In genomic region chr2:185174353-185174752, GRCh38 we compare ENCODE assay signal across 20 cellular contexts.
DNase-seq lines count a peak whose midpoint lies in the region; ATAC-seq, FAIRE-seq and TF ChIP-seq lines count a peak whose summit lies in the region.
"Had no signal": no experiment of that assay in that cellular context is flagged by ENCODE, and none has a peak within 500 bp of the region (broad histone marks: within the 10 kb centered on the region; RNA-seq: fewer than 3 reads in every experiment).

No MANE protein-coding gene starts in this region.

- no peaks in the 10 kb centered on the region for H3K4me1 ChIP-seq in IMR-90 (ENCODE audit: control insufficient read depth, insufficient read depth, low read length)
- H3K4me1 ChIP-seq in neuron (ENCODE audit: insufficient read depth, low read length) = no peaks in the 10 kb centered on the region
- H3K4me1 ChIP-seq in osteoblast (ENCODE audit: insufficient read depth, low read length) = no peaks in the 10 kb centered on the region
- H3K4me1 ChIP-seq: BLaER1, Caco-2 had no signal

- no peak for TF ChIP-seq CTCF in IMR-90 (conservative IDR thresholded peaks at IDR 0.05; ENCODE audit: low read depth, low read length)
- TF ChIP-seq CTCF in bronchial epithelial cell (IDR thresholded peaks at IDR 0.05; ENCODE audit: insufficient read depth, low read length, severe bottlenecking) = no peak
- TF ChIP-seq CTCF in osteoblast (IDR thresholded peaks at IDR 0.05; ENCODE audit: extremely low read depth, low read depth, low read length) = no peak

- no peak for DNase-seq in IMR-90
- DNase-seq in bronchial epithelial cell (ENCODE audit: low read depth) = peak; percentile 10
- DNase-seq in osteoblast (ENCODE audit: insufficient read length, low spot score, missing footprints) = no peak
- DNase-seq in stimulated activated CD8-positive, alpha-beta memory T cell treated with anti-CD3 and anti-CD28 coated beads, Interleukin-4, amount 100 ng/mL, for 48 hours = no peak
- DNase-seq: Caco-2; CD4-positive, CD25-positive, alpha-beta regulatory T cell; CD8-positive, alpha-beta T cell; DMS79; EL; GDM1; GOT3; H7; HCEC 1CT had no signal

- H2AFZ ChIP-seq in IMR-90 (replicated peaks; ENCODE audit: low read length, poor library complexity) = no peak overlapping the region
- H2AFZ ChIP-seq in neuron (ENCODE audit: low read depth, low read length) = peak overlapping the region; percentile 10
- H2AFZ ChIP-seq in osteoblast (ENCODE audit: low read length) = no peak overlapping the region

- in situ Hi-C loops in IMR-90 (cut with MboI; ENCODE audit: low sequenced_read_pairs) = no loop called here

- peaks cover 2% of the 10 kb centered on the region; the same call in 1 of the 2 replicates for H3K9me3 ChIP-seq in IMR-90 (ENCODE audit: control insufficient read depth, insufficient read depth, low read length)
- no peaks in the 10 kb centered on the region for H3K9me3 ChIP-seq in neuron (ENCODE audit: low read length)
- H3K9me3 ChIP-seq in osteoblast (ENCODE audit: low read depth, low read length) = no peaks in the 10 kb centered on the region
- H3K9me3 ChIP-seq: BLaER1, Caco-2 had no signal

- intact Hi-C loops in IMR-90 (cut with micrococcal nuclease) = no loop called here

- no peak for TF ChIP-seq POLR2A in IMR-90 (IDR thresholded peaks at IDR 0.05; ENCODE audit: low read depth, low read length)

- no peaks in the 10 kb centered on the region for H3K9me1 ChIP-seq in IMR-90 (ENCODE audit: insufficient read depth, low read length)

- no peak overlapping the region for H2BK15ac ChIP-seq in IMR-90 (ENCODE audit: low read depth, low read length)

- H3K4ac ChIP-seq in IMR-90 (ENCODE audit: low read depth, low read length) = no peak overlapping the region

- H3K27ac ChIP-seq in IMR-90 (ENCODE audit: insufficient read depth, low read length) = no peak overlapping the region
- H3K27ac ChIP-seq in osteoblast (ENCODE audit: low read depth, low read length) = no peak overlapping the region
- H3K27ac ChIP-seq: BLaER1, C4-2B had no signal

- no peak for TF ChIP-seq EP300 in Ishikawa (IDR thresholded peaks at IDR 0.05; ENCODE audit: borderline replicate concordance)

- H3K18ac ChIP-seq in IMR-90 (ENCODE audit: low read depth, low read length) = no peak overlapping the region

- no peak overlapping the region for H2BK20ac ChIP-seq in IMR-90 (ENCODE audit: low read depth, low read length)

- H2BK120ac ChIP-seq in IMR-90 (ENCODE audit: low read depth, low read length) = no peak overlapping the region

- no peak for TF ChIP-seq RAD21 in IMR-90 (IDR thresholded peaks at IDR 0.05; ENCODE audit: low read length)
- no peak for TF ChIP-seq RAD21 in Ishikawa (IDR thresholded peaks at IDR 0.05; ENCODE audit: low read depth)

- H2BK5ac ChIP-seq in IMR-90 (ENCODE audit: low read depth, low read length, poor library complexity, severe bottlenecking) = no peak overlapping the region

- no peaks in the 10 kb centered on the region for H3K79me2 ChIP-seq in osteoblast (ENCODE audit: insufficient read depth, low read length)

- dilution Hi-C loops in IMR-90 (cut with HindIII; ENCODE audit: low sequenced_read_pairs, unreplicated experiment) = no loop called here

- POLR2A ChIA-PET in IMR-90 (lab: Charles Lee; ENCODE audit: unreplicated experiment) = no interaction called here

- H2AK5ac ChIP-seq in IMR-90 (ENCODE audit: low read depth, low read length) = no peak overlapping the region

- H4K5ac ChIP-seq in IMR-90 (ENCODE audit: low read depth, low read length) = no peak overlapping the region

- H3K56ac ChIP-seq in IMR-90 (ENCODE audit: extremely low read depth, insufficient read depth, low read length) = no peak overlapping the region

- H3K14ac ChIP-seq in IMR-90 (replicated peaks; ENCODE audit: low read depth, low read length) = no peak overlapping the region

- no TSS peak for BruUV-seq in IMR-90 (replicated peaks; lab: Mats Ljungman, UMichigan)

- no peak overlapping the region for H3K9ac ChIP-seq in IMR-90 (ENCODE audit: low read depth, low read length)
- H3K9ac ChIP-seq: BLaER1 had no signal

- no peak overlapping the region for H3K23ac ChIP-seq in IMR-90 (ENCODE audit: low read depth, low read length)

- H4K8ac ChIP-seq in IMR-90 (ENCODE audit: low read depth in 2 of 2, low read length in 2 of 2) = no peak overlapping the region

- no peak overlapping the region for H3K4me3 ChIP-seq in IMR-90 (ENCODE audit: insufficient read depth, low read depth, low read length)
- H3K4me3 ChIP-seq in bronchial epithelial cell (ENCODE audit: low read depth, low read length) = no peak overlapping the region
- H3K4me3 ChIP-seq in neuron (ENCODE audit: low read length) = no peak overlapping the region
- H3K4me3 ChIP-seq in osteoblast (ENCODE audit: insufficient read depth, low read length) = no peak overlapping the region
- H3K4me3 ChIP-seq: BLaER1, GM12878 had no signal

- CTCF ChIA-PET in IMR-90 (lab: Yijun Ruan, JAX) = no interaction called here

- H3K36me3 ChIP-seq in IMR-90 (ENCODE audit: control insufficient read depth, insufficient read depth, low read length) = no peaks in the 10 kb centered on the region
- H3K36me3 ChIP-seq in bronchial epithelial cell (ENCODE audit: control insufficient read depth, insufficient read depth, low read length) = no peaks in the 10 kb centered on the region
- no peaks in the 10 kb centered on the region for H3K36me3 ChIP-seq in neuron (ENCODE audit: insufficient read depth, low read length)
- H3K36me3 ChIP-seq in osteoblast (ENCODE audit: insufficient read depth, low read length) = no peaks in the 10 kb centered on the region
- H3K36me3 ChIP-seq: BLaER1 had no signal

- no peak for FAIRE-seq in bronchial epithelial cell (lab: Jason Lieb, UNC)
- FAIRE-seq: GM12878 had no signal

- WGBS in IMR-90 (ENCODE audit: extremely low coverage in 2 of 2, insufficient read length in 1 of 2), 2 experiments = no CpG with 5 or more reads among the region's 1 CpG

- no peak overlapping the region for H3K4me2 ChIP-seq in IMR-90 (ENCODE audit: low read depth, low read length)
- no peak overlapping the region for H3K4me2 ChIP-seq in osteoblast (ENCODE audit: insufficient read depth, low read length)
- H3K4me2 ChIP-seq: BLaER1 had no signal

- no peaks in the 10 kb centered on the region for H4K20me1 ChIP-seq in IMR-90 (ENCODE audit: insufficient read depth, low read length)
- no peaks in the 10 kb centered on the region for H4K20me1 ChIP-seq in osteoblast (ENCODE audit: insufficient read depth, low read length)
- H4K20me1 ChIP-seq: BLaER1 had no signal

- H4K91ac ChIP-seq in IMR-90 (ENCODE audit: insufficient read depth, low read depth, low read length) = no peak overlapping the region

- no peak overlapping the region for H2AK9ac ChIP-seq in IMR-90 (replicated peaks; ENCODE audit: low read depth, low read length, poor library complexity)

- H3K27me3 ChIP-seq in IMR-90 (ENCODE audit: control insufficient read depth, insufficient read depth, low read length) (no peaks in the 10 kb centered on the region), bronchial epithelial cell (ENCODE audit: control insufficient read depth, insufficient read depth, low read length) (no peaks in the 10 kb centered on the region), neuron (ENCODE audit: insufficient read depth, low read length) (no peaks in the 10 kb centered on the region), osteoblast (ENCODE audit: insufficient read depth, low read length) (no peaks in the 10 kb centered on the region)
- H3K27me3 ChIP-seq: BLaER1 had no signal

- no peaks in the 10 kb centered on the region for H3K79me1 ChIP-seq in IMR-90 (ENCODE audit: low read depth in 1 of 2, low read length in 2 of 2)

- ATAC-seq in IMR-90 (ENCODE audit: low read depth) (no peak), GM19455 (IDR thresholded peaks at IDR 0.05; ENCODE audit: unreplicated experiment) (no peak), esophagus mucosa (no peak)
- ATAC-seq: CD8-positive, alpha-beta T cell; GM12878 had no signal

TF ChIP-seq in IMR-90, 13 proteins besides CTCF, POLR2A, EP300 and RAD21:
- TF ChIP-seq CEBPB (IDR thresholded peaks at IDR 0.05; ENCODE audit: low read depth, low read length) (peak; percentile 64), USF2 (IDR thresholded peaks at IDR 0.05; ENCODE audit: low read depth, low read length) (no peak), MAFK (IDR thresholded peaks at IDR 0.05; ENCODE audit: low read depth, low read length) (no peak), MXI1 (IDR thresholded peaks at IDR 0.05; ENCODE audit: borderline replicate concordance, low read depth, low read length) (no peak)

TF ChIP-seq in Ishikawa, 13 proteins besides CTCF, POLR2A, EP300 and RAD21:
- TF ChIP-seq ZBTB7A (IDR thresholded peaks at IDR 0.05; ENCODE audit: low read depth) (no peak), CEBPB (IDR thresholded peaks at IDR 0.05) (peak; percentile 35; the same call in 1 of the 2 replicates)
